Comparison of ENCODE assay signal across 25 cellular contexts in the genomic region with DNA sequence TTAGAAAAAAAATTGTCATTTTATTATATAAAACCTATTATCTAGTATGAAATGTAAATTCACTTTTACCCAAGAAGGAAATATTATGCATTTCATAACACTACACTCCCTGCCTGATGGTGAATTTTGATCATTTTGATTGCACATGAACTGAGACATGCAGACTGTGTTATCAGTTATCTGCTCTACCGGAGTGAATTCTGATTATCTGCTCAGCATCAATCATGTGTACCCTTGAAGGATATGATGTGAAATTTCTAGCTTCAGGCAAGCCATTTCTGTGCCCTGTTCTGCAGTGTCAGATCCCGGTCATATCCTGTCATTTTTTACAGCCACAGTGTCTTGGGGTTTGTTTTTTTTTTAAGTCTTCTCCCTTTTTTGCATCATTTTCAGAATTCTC.
"Had no signal": no experiment of that assay in that cellular context is flagged by ENCODE, and none has a peak within 500 bp of the region (broad histone marks: within the 10 kb centered on the region; RNA-seq: fewer than 3 reads in every experiment).

No MANE protein-coding gene starts in this region.

- DNase-seq: activated CD4-positive, alpha-beta T cell treated with anti-CD3 and anti-CD28 coated beads for 1 hour; activated CD4-positive, alpha-beta T cell treated with anti-CD3 and anti-CD28 coated beads for 4 hours; activated CD4-positive, alpha-beta T cell treated with anti-CD3 and anti-CD28 coated beads, Interleukin-2, amount 50 U/mL, for 1 hour; activated CD4-positive, alpha-beta T cell treated with anti-CD3 and anti-CD28 coated beads, Interleukin-2, amount 50 U/mL, for 48 hours; activated CD8-positive, alpha-beta memory T cell treated with anti-CD3 and anti-CD28 coated beads for 24 hours; activated CD8-positive, alpha-beta T cell treated with anti-CD3 and anti-CD28 coated beads for 36 hours; activated effector memory CD4-positive, alpha-beta T cell treated with Interleukin-2 at 50 U/mL for 16 hours; activated gamma-delta T cell treated with Interleukin-2 at 50 U/mL for 16 hours; activated naive CD4-positive, alpha-beta T cell treated with anti-CD3 and anti-CD28 coated beads, Interleukin-2, amount 50 U/mL, for 16 hours; activated naive CD4-positive, alpha-beta T cell treated with Interleukin-2 at 50 U/mL for 16 hours; activated T-cell treated with anti-CD3 and anti-CD28 coated beads, Interleukin-2, amount 50 U/mL, for 4 hours; amniotic stem cell; anterior cingulate cortex; body of pancreas; caudate nucleus; effector CD8-positive, alpha-beta T cell; erythroblast; foreskin keratinocyte; gastrocnemius medialis; glutamatergic neuron; heart left ventricle had no signal

- H3K27ac ChIP-seq: body of pancreas, esophagus muscularis mucosa, foreskin keratinocyte, gastrocnemius medialis, heart left ventricle, VCaP had no signal

- H3K4me1 ChIP-seq: foreskin keratinocyte had no signal

- H3K27me3 ChIP-seq: body of pancreas, esophagus muscularis mucosa, foreskin keratinocyte, gastrocnemius medialis, heart left ventricle had no signal

- H3K9me3 ChIP-seq: body of pancreas, esophagus muscularis mucosa, gastrocnemius medialis, heart left ventricle had no signal

- H3K36me3 ChIP-seq: gastrocnemius medialis had no signal

- ATAC-seq: activated CD8-positive, alpha-beta T cell treated with anti-CD3 and anti-CD28 coated beads for 36 hours; activated T-cell treated with anti-CD3 and anti-CD28 coated beads, Interleukin-2, amount 50 U/mL, for 4 hours; activated T-helper 17 cell treated with anti-CD3 and anti-CD28 coated beads, Interleukin-2, amount 50 U/mL, for 72 hours; body of pancreas; foreskin keratinocyte; gastrocnemius medialis; heart left ventricle; WTC11 had no signal

- H3K4me3 ChIP-seq: body of pancreas, esophagus muscularis mucosa, gastrocnemius medialis had no signal
